Comparison of ENCODE assay signal across 9 cellular contexts in the genomic region with DNA sequence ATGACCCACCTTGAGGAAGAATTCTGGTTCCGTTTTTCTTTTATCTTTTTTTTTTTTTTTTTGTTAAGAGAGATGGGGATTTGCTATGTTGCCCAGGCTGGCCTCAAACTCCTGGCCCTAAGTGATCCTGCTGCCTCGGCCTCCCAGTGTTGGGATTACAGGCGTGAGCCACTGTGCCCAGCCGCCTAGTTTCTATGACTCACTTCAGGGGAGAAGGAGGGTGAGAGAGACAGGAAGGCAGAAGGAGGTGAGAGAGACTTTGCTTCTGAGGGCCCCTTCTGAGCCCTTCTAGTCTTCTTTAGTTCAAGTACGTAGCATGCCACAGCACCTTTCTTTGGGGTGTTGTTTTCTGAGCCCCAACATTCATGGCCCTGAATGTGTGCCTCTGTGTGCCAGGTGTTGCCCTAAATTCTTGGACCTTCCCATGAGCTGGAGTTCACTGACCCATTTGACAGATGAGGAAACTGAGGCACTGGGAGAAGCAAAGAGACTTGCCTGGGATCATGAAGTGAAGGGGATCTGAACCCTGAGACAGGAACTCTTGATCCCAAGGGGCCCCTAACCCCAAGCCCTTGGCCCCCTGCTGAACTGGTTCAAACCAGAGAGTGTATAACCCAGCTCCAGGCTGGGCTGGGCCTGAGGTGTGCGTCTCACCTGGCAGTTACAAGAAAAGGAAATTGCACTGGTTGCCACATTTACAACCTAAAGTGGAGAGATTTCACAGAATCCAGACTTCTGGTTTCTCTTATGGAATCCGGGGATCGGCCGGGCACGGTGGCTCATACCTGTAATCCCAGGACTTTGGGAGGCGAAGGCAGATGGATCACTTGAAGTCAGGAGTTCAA. TPM values are rescaled to one million over a fixed set of nuclear protein-coding genes. Genes with fewer than 3 reads are reported as not detected.
DNase-seq lines count a peak whose midpoint lies in the region; ATAC-seq, FAIRE-seq and TF ChIP-seq lines count a peak whose summit lies in the region.
"Had no signal": no experiment of that assay in that cellular context is flagged by ENCODE, and none has a peak within 500 bp of the region (broad histone marks: within the 10 kb centered on the region; RNA-seq: fewer than 3 reads in every experiment).

No MANE protein-coding gene starts in this region.

- H3K4me3 ChIP-seq in A549 (no peak overlapping the region), GM23338 (no peak overlapping the region)

- no peaks in the 10 kb centered on the region for H3K36me3 ChIP-seq in GM23338 (ENCODE audit: insufficient read depth)

- H3K27me3 Mint-ChIP-seq in GM23338 (ENCODE audit: insufficient read depth, low read depth, poor library complexity): peaks cover 5% of the 10 kb centered on the region
- H3K27me3 Mint-ChIP-seq in activated T-cell treated with anti-CD3 and anti-CD28 coated beads, Interleukin-2, amount 50 U/mL, for 24 hours: no peaks in the 10 kb centered on the region

- H3K9me3 Mint-ChIP-seq in GM23338: no peaks in the 10 kb centered on the region
- no peaks in the 10 kb centered on the region for H3K9me3 Mint-ChIP-seq in activated T-cell treated with anti-CD3 and anti-CD28 coated beads, Interleukin-2, amount 50 U/mL, for 24 hours

- H3K9me3 ChIP-seq in A549: no peaks in the 10 kb centered on the region

- no peak for TF ChIP-seq RAD21 in A549 (conservative IDR thresholded peaks at IDR 0.05 in 1 of 2, IDR thresholded peaks at IDR 0.05 in 1 of 2)

- 0 out of 6 replicates have a peak overlapping the region, but pooled peaks of 1 of the 2 experiments have one; percentile 40 for H3K27ac ChIP-seq in A549
- 0 out of 2 replicates have a peak overlapping the region, but pooled peaks have one; percentile 59 for H3K27ac ChIP-seq in GM23338 (ENCODE audit: low read depth)

- H3K79me2 ChIP-seq in GM23338 (replicated peaks; ENCODE audit: insufficient read depth): peaks cover 93% of the 10 kb centered on the region

- H3K27ac Mint-ChIP-seq in GM23338: no peak overlapping the region
- peak overlapping the region; percentile 86 for H3K27ac Mint-ChIP-seq in activated T-cell treated with anti-CD3 and anti-CD28 coated beads, Interleukin-2, amount 50 U/mL, for 24 hours

- peaks cover 18% of the 10 kb centered on the region for H4K20me1 ChIP-seq in GM23338 (replicated peaks; ENCODE audit: insufficient read depth)

- peaks cover 10% of the 10 kb centered on the region; the same call in 2 of the 3 replicates for H3K4me1 ChIP-seq in A549
- peaks cover 45% of the 10 kb centered on the region for H3K4me1 ChIP-seq in GM23338 (ENCODE audit: insufficient read depth)

- DNase-seq in A549 (ENCODE audit: low read depth in 1 of 2, low spot score in 1 of 2): no peak
- no peak for DNase-seq in GM23338 (ENCODE audit: low spot score)
- no peak for DNase-seq in activated T-cell treated with anti-CD3 and anti-CD28 coated beads, Interleukin-2, amount 50 U/mL, for 24 hours
- DNase-seq in iris pigment epithelial cell (ENCODE audit: low read depth): peak; percentile 76
- DNase-seq in ecto neural progenitor cell (ENCODE audit: low spot score): no peak
- no peak for DNase-seq in DMS79 treated with DMSO at 0.1 percent for 48 hours (lab: John Stamatoyannopoulos, UW)
- no peak for DNase-seq in occipital lobe (lab: John Stamatoyannopoulos, UW)
- DNase-seq: glutamatergic neuron had no signal

- peaks cover 27% of the 10 kb centered on the region; the same call in 2 of the 3 replicates for H3K36me3 Mint-ChIP-seq in GM23338 (ENCODE audit: low read depth)
- peaks cover 52% of the 10 kb centered on the region for H3K36me3 Mint-ChIP-seq in activated T-cell treated with anti-CD3 and anti-CD28 coated beads, Interleukin-2, amount 50 U/mL, for 24 hours (ENCODE audit: low read depth)

- no peak for FAIRE-seq in A549 (lab: Jason Lieb, UNC)

- TF ChIP-seq EP300 in A549 (IDR thresholded peaks at IDR 0.05): no peak

- H3K4me1 Mint-ChIP-seq in GM23338: peaks cover 51% of the 10 kb centered on the region
- peaks cover 82% of the 10 kb centered on the region for H3K4me1 Mint-ChIP-seq in activated T-cell treated with anti-CD3 and anti-CD28 coated beads, Interleukin-2, amount 50 U/mL, for 24 hours (ENCODE audit: low read depth)

- no peak overlapping the region for H3K4me3 Mint-ChIP-seq in GM23338
- H3K4me3 Mint-ChIP-seq in activated T-cell treated with anti-CD3 and anti-CD28 coated beads, Interleukin-2, amount 50 U/mL, for 24 hours: peak overlapping the region; percentile 45

- TF ChIP-seq CTCF in A549 (IDR thresholded peaks at IDR 0.05) (no peak), GM23338 (conservative IDR thresholded peaks at IDR 0.05; ENCODE audit: low read depth in 2 of 2) (no peak)

- H3F3A ChIP-seq in GM23338 (replicated peaks; ENCODE audit: low read depth): peaks cover 8% of the 10 kb centered on the region

- no peak overlapping the region for H2AFZ ChIP-seq in GM23338

- H3K9me2 ChIP-seq in GM23338 (ENCODE audit: insufficient read depth): no peaks in the 10 kb centered on the region

- WGBS in A549 (ENCODE audit: missing lambda C conversion rate): 77% methylated on average over 11 of the region's 11 CpGs

- H3K4me2 ChIP-seq in A549: no peak overlapping the region
- H3K4me2 ChIP-seq in GM23338: no peak overlapping the region

- POLR2A ChIA-PET in A549 (lab: Yijun Ruan, JAX): no interaction called here

- no peaks in the 10 kb centered on the region for H3K27me3 ChIP-seq in GM23338 (ENCODE audit: insufficient read depth)

- CTCF ChIA-PET in A549 (lab: Yijun Ruan, JAX): interaction anchor here (0.9 to 3.5 kb wide), 6 partner anchors 13 to 388 kb away, joined by 3 to 24 read pairs (median 4); no protein-coding TSS in a partner anchor

- TF ChIP-seq POLR2A in A549 (IDR thresholded peaks at IDR 0.05; ENCODE audit: low read length): no peak

- ATAC-seq in A549: peak in 1 of 2 experiments; percentile 11; a peak in 2 of 6 replicates
- ATAC-seq in GM23338: no peak
- no peak for ATAC-seq in esophagus mucosa

TF ChIP-seq in A549, 52 proteins besides CTCF, POLR2A, EP300 and RAD21:
- TF ChIP-seq KDM1A (IDR thresholded peaks at IDR 0.05; ENCODE audit: low read depth): no peak
- no peak for TF ChIP-seq SREBF2 (IDR thresholded peaks at IDR 0.05)
- TF ChIP-seq TP53 (CRISPR knock-in tag; IDR thresholded peaks at IDR 0.05): no peak
- no peak for TF ChIP-seq MYC (IDR thresholded peaks at IDR 0.05; ENCODE audit: borderline replicate concordance, low read length)
- no peak for TF ChIP-seq JUN (IDR thresholded peaks at IDR 0.05)
- TF ChIP-seq, protein P1, sequence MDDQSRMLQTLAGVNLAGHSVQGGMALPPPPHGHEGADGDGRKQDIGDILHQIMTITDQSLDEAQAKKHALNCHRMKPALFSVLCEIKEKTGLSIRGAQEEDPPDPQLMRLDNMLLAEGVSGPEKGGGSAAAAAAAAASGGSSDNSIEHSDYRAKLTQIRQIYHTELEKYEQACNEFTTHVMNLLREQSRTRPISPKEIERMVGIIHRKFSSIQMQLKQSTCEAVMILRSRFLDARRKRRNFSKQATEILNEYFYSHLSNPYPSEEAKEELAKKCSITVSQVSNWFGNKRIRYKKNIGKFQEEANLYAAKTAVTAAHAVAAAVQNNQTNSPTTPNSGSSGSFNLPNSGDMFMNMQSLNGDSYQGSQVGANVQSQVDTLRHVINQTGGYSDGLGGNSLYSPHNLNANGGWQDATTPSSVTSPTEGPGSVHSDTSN (IDR thresholded peaks at IDR 0.05): no peak
- no peak for TF ChIP-seq RNF2 (IDR thresholded peaks at IDR 0.05; ENCODE audit: borderline replicate concordance, low read depth)
- no peak for TF ChIP-seq HDAC2 (IDR thresholded peaks at IDR 0.05)
- no peak for TF ChIP-seq FOSL2 (IDR thresholded peaks at IDR 0.05)
- 0 out of 2 replicates have a peak, but pooled peaks have one; percentile 10 for TF ChIP-seq FOSL2 (CRISPR knock-in tag; IDR thresholded peaks at IDR 0.05)

TF ChIP-seq in GM23338, 12 proteins besides CTCF, POLR2A, EP300 and RAD21 (continues in another document):
- no peak for TF ChIP-seq ZNF331 (CRISPR knock-in tag; IDR thresholded peaks at IDR 0.05; ENCODE audit: low read depth)

RNA-seq across cellular contexts. Expression of a gene that starts 20.8 kb away (rescaled TPM):
- polyA plus RNA-seq in A549 (2011; rRNA removed) (2.3 and 2.9 TPM in 2 replicates), A549 (2017; fragmentation: RNase III; extraction: RNeasy Plus Mini Kit Qiagen cat#74134 plus additional on column Dnase treatment) (2.4 to 2.5 TPM (median 2.5 TPM) in 3 replicates), GM23338 (2016; fragmentation: Nextera tagmentation; extraction: Ambion mirVana) (7.6 and 8.1 TPM in 2 replicates)
- polyA plus RNA-seq in A549 (2012; cell fraction: cytosol; rRNA removed): 2.1 and 2.8 TPM in 2 replicates
- 2.5 and 2.9 TPM in 2 replicates for polyA plus RNA-seq in A549 (2012; cell fraction: nucleus; rRNA removed)
- 2.5 and 2.6 TPM in 2 replicates for polyA minus RNA-seq in A549 (2011; rRNA and poly(A)+ RNA removed)
- total RNA-seq in GM23338 (2014; rRNA removed; shearing (Covaris generic)): 59.0 and 59.3 TPM in 2 replicates
- total RNA-seq in esophagus mucosa (1.8 TPM), occipital lobe (5.1 TPM)

RNA-seq across cellular contexts. Expression of a gene that starts 57.7 kb away (rescaled TPM):
- polyA plus RNA-seq in A549 (2011; rRNA removed) (2.9 and 3.0 TPM in 2 replicates), A549 (2017; fragmentation: RNase III; extraction: RNeasy Plus Mini Kit Qiagen cat#74134 plus additional on column Dnase treatment) (5.8 to 7.3 TPM (median 7.1 TPM) in 3 replicates), GM23338 (2016; fragmentation: Nextera tagmentation; extraction: Ambion mirVana) (4.8 and 5.3 TPM in 2 replicates)
- 5.1 and 7.4 TPM in 2 replicates for polyA plus RNA-seq in A549 (2012; cell fraction: cytosol; rRNA removed)
- polyA plus RNA-seq in A549 (2012; cell fraction: nucleus; rRNA removed): 11.4 and 15.4 TPM in 2 replicates
- 1.6 and 2.4 TPM in 2 replicates for polyA minus RNA-seq in A549 (2011; rRNA and poly(A)+ RNA removed)
- 12.9 and 15.4 TPM in 2 replicates for total RNA-seq in GM23338 (2014; rRNA removed; shearing (Covaris generic))
- total RNA-seq in esophagus mucosa (9.2 TPM), occipital lobe (5.8 TPM)
